Comparison of ENCODE assay signal across 8 cellular contexts in genomic region chr5:126780165-126780827, GRCh38. TPM values are rescaled to one million over a fixed set of nuclear protein-coding genes. Genes with fewer than 3 reads are reported as not detected.
A peak's percentile ranks its signal among the peaks of the same experiment; 100 is the strongest.
DNase-seq lines count a peak whose midpoint lies in the region; ATAC-seq and TF ChIP-seq lines count a peak whose summit lies in the region.

No MANE protein-coding gene starts in this region.

- peak; percentile 62 for TF ChIP-seq CTCF in GM12865 (IDR thresholded peaks at IDR 0.05; ENCODE audit: insufficient read depth, low read depth, low read length, missing control alignments)
- peak; percentile 74 for TF ChIP-seq CTCF in natural killer cell (IDR thresholded peaks at IDR 0.05)

- H3K4me3 ChIP-seq in GM12865 (ENCODE audit: low read depth, low read length), result peak overlapping the region; percentile 66

- H3K36me3 Mint-ChIP-seq in effector memory CD8-positive, alpha-beta T cell (ENCODE audit: insufficient read depth), result peaks cover 27% of the 10 kb centered on the region
- no peaks in the 10 kb centered on the region for H3K36me3 Mint-ChIP-seq in natural killer cell

- peak overlapping the region; percentile 97 to 98 for H3K4me3 Mint-ChIP-seq in effector memory CD8-positive, alpha-beta T cell
- H3K4me3 Mint-ChIP-seq in natural killer cell, result peak overlapping the region; percentile 62

- no peak for ATAC-seq in effector memory CD8-positive, alpha-beta T cell (replicated peaks)
- ATAC-seq in natural killer cell (no peak), HG03135 (IDR thresholded peaks at IDR 0.05; ENCODE audit: unreplicated experiment) (no peak), GM18520 (IDR thresholded peaks at IDR 0.05; ENCODE audit: unreplicated experiment) (no peak)

- H3K27ac Mint-ChIP-seq in effector memory CD8-positive, alpha-beta T cell, result peak overlapping the region; percentile 98
- peak overlapping the region; percentile 41 to 43 for H3K27ac Mint-ChIP-seq in natural killer cell

- peaks cover 17 to 31% of the 10 kb centered on the region in 2 donors for H3K4me1 Mint-ChIP-seq in effector memory CD8-positive, alpha-beta T cell (ENCODE audit: low read depth in 2 of 2)
- H3K4me1 Mint-ChIP-seq in natural killer cell, result peaks cover 25 to 28% of the 10 kb centered on the region in 2 donors

- no peaks in the 10 kb centered on the region for H3K27me3 Mint-ChIP-seq in effector memory CD8-positive, alpha-beta T cell
- no peaks in the 10 kb centered on the region for H3K27me3 Mint-ChIP-seq in natural killer cell (ENCODE audit: low read depth in 2 of 2)

- intact Hi-C loops in natural killer cell (cut with micrococcal nuclease), result loop anchor here (1.0 kb wide), 2 partner anchors 104 to 124 kb away; no protein-coding TSS in a partner anchor

- H3K9me3 Mint-ChIP-seq in effector memory CD8-positive, alpha-beta T cell, result no peaks in the 10 kb centered on the region
- no peaks in the 10 kb centered on the region for H3K9me3 Mint-ChIP-seq in natural killer cell

- DNase-seq in AG08395 (ENCODE audit: low spot score) (peak; percentile 67), GM12865 (ENCODE audit: low read depth) (peak; percentile 82), NCI-H2171 treated with DMSO at 0.1 percent for 48 hours (lab: John Stamatoyannopoulos, UW) (peak; percentile 92), natural killer cell (no peak)
- DNase-seq in activated CD4-positive, alpha-beta T cell treated with anti-CD3 and anti-CD28 coated beads for 48 hours, result peak; percentile 56
- peak; percentile 39 to 45 (median 42) for DNase-seq in effector memory CD8-positive, alpha-beta T cell

RNA-seq across cellular contexts. Expression of gene LMNB1, which starts 3.4 kb away (rescaled TPM):
- total RNA-seq in natural killer cell, result 10 to 100 TPM; 31.2 to 57.8 (median 37.3) TPM
